In the genomic region with DNA sequence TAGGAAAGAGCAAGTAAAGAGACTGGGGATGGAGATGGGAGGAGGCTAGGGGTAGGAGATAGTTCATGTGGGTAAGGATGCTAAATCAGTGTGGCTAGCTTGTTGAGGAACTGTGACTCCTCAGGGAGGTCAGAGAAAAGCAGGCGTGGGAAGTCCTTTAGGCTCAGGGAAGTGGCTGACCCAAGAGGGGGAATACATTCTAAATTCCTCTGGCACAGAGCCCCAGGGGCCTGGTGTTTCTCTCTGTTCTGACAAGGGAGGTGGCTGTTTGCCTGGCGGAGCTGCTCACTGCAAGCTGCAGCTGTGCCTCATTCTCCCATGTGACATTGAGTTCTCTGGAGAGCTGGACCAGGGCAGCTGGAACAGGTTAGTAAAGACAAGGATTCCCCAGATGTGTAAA, we compare ENCODE assay signal across 9 cellular contexts.
DNase-seq lines count a peak whose midpoint lies in the region; ATAC-seq and TF ChIP-seq lines count a peak whose summit lies in the region.
"Had no signal": no experiment of that assay in that cellular context is flagged by ENCODE, and none has a peak within 500 bp of the region (broad histone marks: within the 10 kb centered on the region; RNA-seq: fewer than 3 reads in every experiment).

No MANE protein-coding gene starts in this region.

- peak overlapping the region; percentile 37 for H3K27ac ChIP-seq in thymus (ENCODE audit: low read depth)

- H3K4me3 Mint-ChIP-seq in T-helper 2 cell treated with Interferon-gamma antibody and Interleukin-4, amounts not matched to agents 5 μg/mL and 100 μg/mL, for 36 hours = peak overlapping the region; percentile 76

- H3K27ac Mint-ChIP-seq in T-helper 2 cell treated with Interferon-gamma antibody and Interleukin-4, amounts not matched to agents 5 μg/mL and 100 μg/mL, for 36 hours = peak overlapping the region; percentile 98

- H3K36me3 ChIP-seq in thymus (ENCODE audit: control insufficient read depth, insufficient read depth) = no peaks in the 10 kb centered on the region

- no peak for DNase-seq in T-helper 2 cell treated with Interferon-gamma antibody and Interleukin-4, amounts not matched to agents 5 μg/mL and 100 μg/mL, for 36 hours (ENCODE audit: low spot score)
- no peak for DNase-seq in T-helper 2 cell
- DNase-seq in astrocyte of the spinal cord (ENCODE audit: low read depth, low spot score) = peak; percentile 55
- no peak for DNase-seq in left lobe of liver (ENCODE audit: low spot score)
- DNase-seq in NCI-H146 (lab: John Stamatoyannopoulos, UW) = no peak
- DNase-seq: NCI-H1105 had no signal

- no peaks in the 10 kb centered on the region for H3K9me3 ChIP-seq in thymus (ENCODE audit: control insufficient read depth)

- H3K4me1 ChIP-seq in thymus (ENCODE audit: control insufficient read depth, insufficient read depth, low read length) = peaks cover 20% of the 10 kb centered on the region

- ATAC-seq in left lobe of liver (peak; percentile 50), HG03159 (IDR thresholded peaks at IDR 0.05; ENCODE audit: unreplicated experiment) (no peak), HG03460 (IDR thresholded peaks at IDR 0.05; ENCODE audit: unreplicated experiment) (no peak)

- H3K4me1 Mint-ChIP-seq in T-helper 2 cell treated with Interferon-gamma antibody and Interleukin-4, amounts not matched to agents 5 μg/mL and 100 μg/mL, for 36 hours (ENCODE audit: low read depth) = peaks cover 53% of the 10 kb centered on the region

- H3K27me3 Mint-ChIP-seq in T-helper 2 cell treated with Interferon-gamma antibody and Interleukin-4, amounts not matched to agents 5 μg/mL and 100 μg/mL, for 36 hours (ENCODE audit: low read depth) = no peaks in the 10 kb centered on the region

- no peaks in the 10 kb centered on the region for H3K27me3 ChIP-seq in thymus (ENCODE audit: control insufficient read depth, insufficient read depth)

- no peak overlapping the region for H3K4me3 ChIP-seq in astrocyte of the spinal cord (ENCODE audit: low read depth, low read length)
- H3K4me3 ChIP-seq in thymus (ENCODE audit: low read length) = no peak overlapping the region

- peaks cover 22% of the 10 kb centered on the region for H3K9me3 Mint-ChIP-seq in T-helper 2 cell treated with Interferon-gamma antibody and Interleukin-4, amounts not matched to agents 5 μg/mL and 100 μg/mL, for 36 hours

- no peak for TF ChIP-seq CTCF in astrocyte of the spinal cord (IDR thresholded peaks at IDR 0.05; ENCODE audit: low read depth, low read length)

- in situ Hi-C loops in astrocyte of the spinal cord (cut with HindIII; ENCODE audit: low sequenced_read_pairs) = no loop called here

- peaks cover 36% of the 10 kb centered on the region for H3K36me3 Mint-ChIP-seq in T-helper 2 cell treated with Interferon-gamma antibody and Interleukin-4, amounts not matched to agents 5 μg/mL and 100 μg/mL, for 36 hours (ENCODE audit: low read depth)

- WGBS in thymus = 93% methylated on average over 2 of the region's 2 CpGs
